1 cellular context compared by ENCODE assay signal in the genomic region with DNA sequence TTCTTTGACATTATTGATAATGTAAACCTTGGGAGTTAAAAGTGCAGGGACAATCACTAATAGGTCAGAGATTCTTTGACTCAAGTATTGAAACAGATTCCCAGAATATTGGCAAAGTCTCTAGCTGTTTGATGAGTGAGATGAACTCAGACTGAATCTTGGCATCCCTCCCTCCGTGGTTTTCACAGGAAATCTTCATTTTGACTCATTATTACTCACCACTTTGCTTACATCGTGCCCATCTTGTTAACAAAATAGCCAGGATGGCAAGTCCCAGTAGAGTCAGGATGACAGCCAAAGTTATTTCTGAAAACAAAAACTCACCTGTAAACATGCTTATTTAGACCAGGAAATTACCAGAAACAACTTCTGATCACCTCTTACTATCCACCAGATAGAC.
TF ChIP-seq lines count a peak whose summit lies in the region.

No MANE protein-coding gene starts in this region.

TF ChIP-seq in SK-N-SH treated with all-trans-retinoic acid at 6 μM for 48 hours, 23 proteins besides CTCF, POLR2A, EP300 and RAD21 (continued from another document):
- TF ChIP-seq TCF4 (CRISPR knock-in tag; IDR thresholded peaks at IDR 0.05; ENCODE audit: borderline replicate concordance) (no peak), ESRRG (CRISPR knock-in tag; IDR thresholded peaks at IDR 0.05) (no peak), ZNF565 (CRISPR knock-in tag; conservative IDR thresholded peaks at IDR 0.05; ENCODE audit: low read depth) (no peak), ZNF8 (CRISPR knock-in tag; IDR thresholded peaks at IDR 0.05) (no peak)
- TF ChIP-seq, protein P1, sequence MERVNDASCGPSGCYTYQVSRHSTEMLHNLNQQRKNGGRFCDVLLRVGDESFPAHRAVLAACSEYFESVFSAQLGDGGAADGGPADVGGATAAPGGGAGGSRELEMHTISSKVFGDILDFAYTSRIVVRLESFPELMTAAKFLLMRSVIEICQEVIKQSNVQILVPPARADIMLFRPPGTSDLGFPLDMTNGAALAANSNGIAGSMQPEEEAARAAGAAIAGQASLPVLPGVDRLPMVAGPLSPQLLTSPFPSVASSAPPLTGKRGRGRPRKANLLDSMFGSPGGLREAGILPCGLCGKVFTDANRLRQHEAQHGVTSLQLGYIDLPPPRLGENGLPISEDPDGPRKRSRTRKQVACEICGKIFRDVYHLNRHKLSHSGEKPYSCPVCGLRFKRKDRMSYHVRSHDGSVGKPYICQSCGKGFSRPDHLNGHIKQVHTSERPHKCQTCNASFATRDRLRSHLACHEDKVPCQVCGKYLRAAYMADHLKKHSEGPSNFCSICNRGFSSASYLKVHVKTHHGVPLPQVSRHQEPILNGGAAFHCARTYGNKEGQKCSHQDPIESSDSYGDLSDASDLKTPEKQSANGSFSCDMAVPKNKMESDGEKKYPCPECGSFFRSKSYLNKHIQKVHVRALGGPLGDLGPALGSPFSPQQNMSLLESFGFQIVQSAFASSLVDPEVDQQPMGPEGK (CRISPR knock-in tag; IDR thresholded peaks at IDR 0.05; ENCODE audit: borderline replicate concordance): no peak
- TF ChIP-seq, protein P2, sequence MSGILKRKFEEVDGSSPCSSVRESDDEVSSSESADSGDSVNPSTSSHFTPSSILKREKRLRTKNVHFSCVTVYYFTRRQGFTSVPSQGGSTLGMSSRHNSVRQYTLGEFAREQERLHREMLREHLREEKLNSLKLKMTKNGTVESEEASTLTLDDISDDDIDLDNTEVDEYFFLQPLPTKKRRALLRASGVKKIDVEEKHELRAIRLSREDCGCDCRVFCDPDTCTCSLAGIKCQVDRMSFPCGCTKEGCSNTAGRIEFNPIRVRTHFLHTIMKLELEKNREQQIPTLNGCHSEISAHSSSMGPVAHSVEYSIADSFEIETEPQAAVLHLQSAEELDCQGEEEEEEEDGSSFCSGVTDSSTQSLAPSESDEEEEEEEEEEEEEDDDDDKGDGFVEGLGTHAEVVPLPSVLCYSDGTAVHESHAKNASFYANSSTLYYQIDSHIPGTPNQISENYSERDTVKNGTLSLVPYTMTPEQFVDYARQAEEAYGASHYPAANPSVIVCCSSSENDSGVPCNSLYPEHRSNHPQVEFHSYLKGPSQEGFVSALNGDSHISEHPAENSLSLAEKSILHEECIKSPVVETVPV (CRISPR knock-in tag; IDR thresholded peaks at IDR 0.05): no peak
- TF ChIP-seq, protein P3, sequence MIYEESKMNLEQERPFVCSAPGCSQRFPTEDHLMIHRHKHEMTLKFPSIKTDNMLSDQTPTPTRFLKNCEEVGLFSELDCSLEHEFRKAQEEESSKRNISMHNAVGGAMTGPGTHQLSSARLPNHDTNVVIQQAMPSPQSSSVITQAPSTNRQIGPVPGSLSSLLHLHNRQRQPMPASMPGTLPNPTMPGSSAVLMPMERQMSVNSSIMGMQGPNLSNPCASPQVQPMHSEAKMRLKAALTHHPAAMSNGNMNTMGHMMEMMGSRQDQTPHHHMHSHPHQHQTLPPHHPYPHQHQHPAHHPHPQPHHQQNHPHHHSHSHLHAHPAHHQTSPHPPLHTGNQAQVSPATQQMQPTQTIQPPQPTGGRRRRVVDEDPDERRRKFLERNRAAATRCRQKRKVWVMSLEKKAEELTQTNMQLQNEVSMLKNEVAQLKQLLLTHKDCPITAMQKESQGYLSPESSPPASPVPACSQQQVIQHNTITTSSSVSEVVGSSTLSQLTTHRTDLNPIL (CRISPR knock-in tag; IDR thresholded peaks at IDR 0.05; ENCODE audit: low read depth): no peak
